ENCODE assay signal across 8 cellular contexts in the genomic region with DNA sequence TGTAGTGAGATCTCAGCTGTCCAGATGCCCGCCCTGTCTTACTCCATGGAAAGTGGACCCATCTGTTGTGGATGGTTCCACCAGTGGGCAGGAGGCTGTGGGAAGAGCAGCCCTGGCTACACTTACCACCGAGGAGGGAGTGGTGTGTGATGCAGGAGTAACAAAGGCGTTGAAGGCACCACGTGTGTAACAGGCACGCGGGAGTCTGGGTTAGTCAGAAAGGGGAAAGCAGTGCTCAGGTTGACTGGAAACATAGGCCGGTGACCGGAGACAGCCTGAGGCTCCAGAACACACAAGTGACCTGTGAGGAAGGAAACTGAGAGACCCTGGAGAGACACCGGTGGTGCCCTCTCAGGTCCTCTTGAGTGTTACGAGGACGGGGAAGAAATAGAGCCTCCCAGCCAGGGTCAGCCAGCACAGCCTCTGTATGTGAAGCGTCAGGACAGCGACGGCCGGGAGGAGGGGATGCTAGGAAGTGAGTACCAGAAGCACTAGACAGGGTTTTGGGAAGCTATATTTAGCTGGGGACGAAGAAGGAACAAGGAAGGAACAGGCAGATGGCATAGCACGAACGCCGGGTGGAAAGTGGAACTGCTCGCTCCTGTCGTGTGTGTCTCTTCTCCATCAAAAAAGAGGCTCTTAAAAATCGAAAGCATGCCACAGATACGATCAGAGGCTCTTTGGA. TPM values are rescaled to one million over a fixed set of nuclear protein-coding genes. Genes with fewer than 3 reads are reported as not detected.
DNase-seq lines count a peak whose midpoint lies in the region; ATAC-seq and TF ChIP-seq lines count a peak whose summit lies in the region.

No MANE protein-coding gene starts in this region.

- DNase-seq in HL-60 (ENCODE audit: low read depth in 1 of 2, low spot score in 1 of 2) (peak in 1 of 2 experiments; percentile 73), left ventricle myocardium inferior (peak; percentile 47), prostate gland (ENCODE audit: low spot score) (no peak)

- H3K36me3 ChIP-seq in left ventricle myocardium inferior (peaks cover 22% of the 10 kb centered on the region), skeletal muscle tissue (ENCODE audit: control insufficient read depth in 3 of 3, insufficient read depth in 3 of 3, low read length in 3 of 3) (peaks cover 11 to 34% (median 18%) of the 10 kb centered on the region in 3 donors), prostate gland (no peaks in the 10 kb centered on the region)

- H3K27ac Mint-ChIP-seq in activated naive CD8-positive, alpha-beta T cell = peak overlapping the region; percentile 86

- H3K27me3 Mint-ChIP-seq in activated naive CD8-positive, alpha-beta T cell = no peaks in the 10 kb centered on the region

- H3K4me3 ChIP-seq in HL-60 (replicated peaks; ENCODE audit: insufficient read depth, low read length) (peak overlapping the region; percentile 8), left ventricle myocardium inferior (peak overlapping the region; percentile 42), skeletal muscle tissue (ENCODE audit: low read length in 3 of 3) (no peak overlapping the region), prostate gland (no peak overlapping the region)

- ATAC-seq in HG03095 (IDR thresholded peaks at IDR 0.05; ENCODE audit: unreplicated experiment) (no peak), HG02938 (IDR thresholded peaks at IDR 0.05; ENCODE audit: unreplicated experiment) (no peak), HG03097 (IDR thresholded peaks at IDR 0.05; ENCODE audit: low FRiP score, unreplicated experiment) (no peak)

- intact Hi-C loops in left ventricle myocardium inferior (cut with micrococcal nuclease) (no loop called here), prostate gland (cut with DNase I) (no loop called here)

- peak overlapping the region in 1 of 3 donors; percentile 40 for H3K9ac ChIP-seq in skeletal muscle tissue (ENCODE audit: low read depth in 1 of 3, low read length in 3 of 3)

- TF ChIP-seq CTCF in HL-60 (IDR thresholded peaks at IDR 0.05; ENCODE audit: insufficient read depth, low read length) (no peak), left ventricle myocardium inferior (IDR thresholded peaks at IDR 0.05; ENCODE audit: borderline replicate concordance) (no peak), prostate gland (IDR thresholded peaks at IDR 0.05) (no peak)

- H3K9me3 Mint-ChIP-seq in activated naive CD8-positive, alpha-beta T cell (ENCODE audit: low read depth) = no peaks in the 10 kb centered on the region

- TF ChIP-seq POLR2A in prostate gland (IDR thresholded peaks at IDR 0.05) = no peak

- no peaks in the 10 kb centered on the region for H3K27me3 ChIP-seq in HL-60 (ENCODE audit: insufficient read depth, poor library complexity, severe bottlenecking)
- no peaks in the 10 kb centered on the region for H3K27me3 ChIP-seq in left ventricle myocardium inferior (ENCODE audit: low read depth)
- H3K27me3 ChIP-seq in skeletal muscle tissue (ENCODE audit: control insufficient read depth in 3 of 3, insufficient read depth in 3 of 3, low read length in 3 of 3) = no peaks in the 10 kb centered on the region
- no peaks in the 10 kb centered on the region for H3K27me3 ChIP-seq in prostate gland (replicated peaks; ENCODE audit: insufficient read depth)

- whole genome bisulfite sequencing in prostate gland = 71% methylated on average over 23 of the region's 23 CpGs

- peaks cover 68% of the 10 kb centered on the region for H3K4me1 Mint-ChIP-seq in activated naive CD8-positive, alpha-beta T cell (ENCODE audit: low read depth)

- H3K36me3 Mint-ChIP-seq in activated naive CD8-positive, alpha-beta T cell = peaks cover 2% of the 10 kb centered on the region

- H3K9me3 ChIP-seq in left ventricle myocardium inferior (replicated peaks) (no peaks in the 10 kb centered on the region), skeletal muscle tissue (ENCODE audit: control insufficient read depth in 3 of 3, low read length in 3 of 3) (no peaks in the 10 kb centered on the region), prostate gland (no peaks in the 10 kb centered on the region)

- H3K4me1 ChIP-seq in left ventricle myocardium inferior = peaks cover 98% of the 10 kb centered on the region
- peaks cover 52 to 59% (median 52%) of the 10 kb centered on the region in 3 donors for H3K4me1 ChIP-seq in skeletal muscle tissue (ENCODE audit: control insufficient read depth in 3 of 3, insufficient read depth in 3 of 3, low read length in 3 of 3)
- H3K4me1 ChIP-seq in prostate gland (replicated peaks) = peaks cover 7% of the 10 kb centered on the region

- peak overlapping the region; percentile 12; the same call in 1 of the 2 replicates for H3K27ac ChIP-seq in HL-60 (replicated peaks)
- peak overlapping the region; percentile 91 for H3K27ac ChIP-seq in left ventricle myocardium inferior (replicated peaks)
- peak overlapping the region; percentile 4 for H3K27ac ChIP-seq in skeletal muscle tissue (ENCODE audit: low read depth, low read length)
- no peak overlapping the region for H3K27ac ChIP-seq in prostate gland

- H3K4me3 Mint-ChIP-seq in activated naive CD8-positive, alpha-beta T cell = no peak overlapping the region

RNA-seq across cellular contexts. Expression of a gene that starts 21.7 kb away (rescaled TPM):
- total RNA-seq in left ventricle myocardium inferior = 135 TPM
- total RNA-seq in skeletal muscle tissue = 30.8 TPM
- 100 to 1,000 TPM; 175 to 180 TPM for total RNA-seq in prostate gland

RNA-seq across cellular contexts. Expression of a gene that starts 47.3 kb away (rescaled TPM):
- total RNA-seq in left ventricle myocardium inferior (24.4 TPM), skeletal muscle tissue (16.2 TPM), prostate gland (10 to 100 TPM; 15.0 to 26.6 TPM)

RNA-seq across cellular contexts. Expression of a gene that starts 51.7 kb away (rescaled TPM):
- total RNA-seq in left ventricle myocardium inferior (6.0 TPM), skeletal muscle tissue (19.3 TPM), prostate gland (10 to 100 TPM in 1 of 2 donors, 1 to 10 TPM in 1; 9.7 to 20.4 TPM)

Comparison
In these comparisons a context has a peak if more than half of its experiments do, and no peak if none do; other contexts are left out.
1. H3K27ac ChIP-seq: peak in HL-60 (single experiment), left ventricle myocardium inferior (single experiment) and skeletal muscle tissue (single experiment); none in prostate gland (0 of 2).
2. H3K4me3 ChIP-seq: peak in HL-60 (single experiment) and left ventricle myocardium inferior (single experiment); none in skeletal muscle tissue (0 of 3) and prostate gland (0 of 2).